Comparison of ENCODE assay signal across 18 cellular contexts in genomic region chr4:138647433-138647832, GRCh38.
"Had no signal": no experiment of that assay in that cellular context is flagged by ENCODE, and none has a peak within 500 bp of the region (broad histone marks: within the 10 kb centered on the region; RNA-seq: fewer than 3 reads in every experiment).

No MANE protein-coding gene starts in this region.

- DNase-seq: activated CD4-positive, alpha-beta T cell treated with anti-CD3 and anti-CD28 coated beads, Interleukin-2, amount 10 ng/mL, durations not matched to agents 7 days and 5 days; activated CD8-positive, alpha-beta memory T cell treated with anti-CD3 and anti-CD28 coated beads for 24 hours; activated naive CD4-positive, alpha-beta T cell treated with Interleukin-2 at 50 U/mL for 16 hours; anterior cingulate cortex; brain microvascular endothelial cell; dermis blood vessel endothelial cell; effector memory CD8-positive, alpha-beta T cell; foreskin melanocyte; left colon; lower lobe of right lung; midbrain; psoas muscle; right lobe of liver; stimulated activated naive CD8-positive, alpha-beta T cell treated with anti-CD3 and anti-CD28 coated beads, Interleukin-15, Interleukin-2, amounts not matched to agents 100 U/mL and 50 U/mL, for 24 hours; transverse colon had no signal

- H2AFZ ChIP-seq: neural progenitor cell had no signal

- H3K4me1 ChIP-seq: lower lobe of right lung, neural progenitor cell, psoas muscle, right lobe of liver, transverse colon, vagina had no signal

- H3K4me3 ChIP-seq: lower lobe of right lung, neural progenitor cell, psoas muscle, right lobe of liver, transverse colon, vagina had no signal

- H3K4me2 ChIP-seq: neural progenitor cell had no signal

- H3K9ac ChIP-seq: neural progenitor cell had no signal

- H3K27me3 ChIP-seq: brain microvascular endothelial cell, neural progenitor cell, right lobe of liver, transverse colon, vagina had no signal

- H3K27ac ChIP-seq: brain microvascular endothelial cell, epithelial cell of prostate, lower lobe of right lung, neural progenitor cell, psoas muscle, right lobe of liver, transverse colon, vagina had no signal

- H3K36me3 ChIP-seq: brain microvascular endothelial cell, lower lobe of right lung, neural progenitor cell, right lobe of liver, transverse colon, vagina had no signal

- H3K9me3 ChIP-seq: lower lobe of right lung, psoas muscle, right lobe of liver, transverse colon, vagina had no signal
